ENCODE assay signal across 17 cellular contexts in genomic region chr10:34523017-34523767, GRCh38.
DNase-seq lines count a peak whose midpoint lies in the region; ATAC-seq and TF ChIP-seq lines count a peak whose summit lies in the region.
"Had no signal": no experiment of that assay in that cellular context is flagged by ENCODE, and none has a peak within 500 bp of the region (broad histone marks: within the 10 kb centered on the region; RNA-seq: fewer than 3 reads in every experiment).

No MANE protein-coding gene starts in this region.

- H3K79me2 ChIP-seq in PC-3 (ENCODE audit: low read length): peaks cover 69% of the 10 kb centered on the region

- no peaks in the 10 kb centered on the region for H3K9me3 ChIP-seq in PC-3 (ENCODE audit: low read length)
- H3K9me3 ChIP-seq: body of pancreas, esophagus muscularis mucosa, right atrium auricular region, vagina had no signal

- peak overlapping the region; percentile 1 for H3K27ac ChIP-seq in PC-3 (ENCODE audit: low read length)
- H3K27ac ChIP-seq: body of pancreas, esophagus muscularis mucosa, right atrium auricular region, vagina had no signal

- H3K4me3 ChIP-seq in PC-3 (ENCODE audit: low read length) (no peak overlapping the region), epithelial cell of esophagus (ENCODE audit: low read length) (no peak overlapping the region)
- H3K4me3 ChIP-seq: body of pancreas, esophagus muscularis mucosa, right atrium auricular region, vagina had no signal

- intact Hi-C loops in natural killer cell (cut with micrococcal nuclease) (no loop called here), PC-3 (cut with micrococcal nuclease) (loop anchor here (10.0 kb wide), 1 partner anchor 398 kb away; no protein-coding TSS in a partner anchor)

- peaks cover 83% of the 10 kb centered on the region for H3K4me1 ChIP-seq in PC-3 (ENCODE audit: insufficient read depth, low read length)

- POLR2A ChIA-PET in PC-3 (lab: Charles Lee; ENCODE audit: unreplicated experiment): no interaction called here

- H3K4me1 Mint-ChIP-seq in natural killer cell: peaks cover 0 to 7% of the 10 kb centered on the region in 2 donors
- H3K4me1 Mint-ChIP-seq in natural killer cell treated with Interleukin-12 subunit alpha and Interleukin-12 subunit beta and Interleukin-15 and Interleukin-18, amount 100 ng/mL, for 72 hours (ENCODE audit: low read depth in 2 of 2): no peaks in the 10 kb centered on the region
- H3K4me1 Mint-ChIP-seq: activated B cell treated with CpG ODN at 0.5 μM for 24 hours had no signal

- H3K4me3 Mint-ChIP-seq in natural killer cell: peak overlapping the region; percentile 54
- no peak overlapping the region for H3K4me3 Mint-ChIP-seq in natural killer cell treated with Interleukin-12 subunit alpha and Interleukin-12 subunit beta and Interleukin-15 and Interleukin-18, amount 100 ng/mL, for 72 hours
- H3K4me3 Mint-ChIP-seq: activated B cell treated with CpG ODN at 0.5 μM for 24 hours had no signal

- no peaks in the 10 kb centered on the region for H4K20me1 ChIP-seq in PC-3 (ENCODE audit: low read length)

- H3K36me3 Mint-ChIP-seq in natural killer cell: no peaks in the 10 kb centered on the region
- no peaks in the 10 kb centered on the region for H3K36me3 Mint-ChIP-seq in natural killer cell treated with Interleukin-12 subunit alpha and Interleukin-12 subunit beta and Interleukin-15 and Interleukin-18, amount 100 ng/mL, for 72 hours

- no TSS peak for BruUV-seq in PC-3 (replicated peaks; lab: Mats Ljungman, UMichigan)

- ATAC-seq in natural killer cell (peak in 1 of 3 donors; percentile 41), PC-3 (no peak), HG02571 (IDR thresholded peaks at IDR 0.05; ENCODE audit: unreplicated experiment) (no peak), GM19452 (IDR thresholded peaks at IDR 0.05; ENCODE audit: unreplicated experiment) (no peak)
- no peak for ATAC-seq in natural killer cell treated with Interleukin-12 subunit alpha and Interleukin-12 subunit beta and Interleukin-15 and Interleukin-18, amount 100 ng/mL, for 72 hours
- ATAC-seq: body of pancreas had no signal

- no peaks in the 10 kb centered on the region for H3K27me3 ChIP-seq in PC-3 (ENCODE audit: low read length)
- H3K27me3 ChIP-seq: body of pancreas, esophagus muscularis mucosa, right atrium auricular region, vagina had no signal

- DNase-seq in natural killer cell (no peak), PC-3 (peak; percentile 69), epithelial cell of esophagus (ENCODE audit: low read depth) (peak; percentile 93), NCI-H2107 treated with DMSO at 0.1 percent for 48 hours (lab: John Stamatoyannopoulos, UW; ENCODE audit: unreplicated experiment) (no peak), T-helper 1 cell (no peak)
- DNase-seq in natural killer cell treated with Interleukin-12 subunit alpha and Interleukin-12 subunit beta and Interleukin-15 and Interleukin-18, amount 100 ng/mL, for 72 hours (ENCODE audit: low spot score): no peak
- DNase-seq: activated B cell treated with CpG ODN at 0.5 μM for 24 hours; activated effector memory CD4-positive, alpha-beta T cell treated with Interleukin-2 at 50 U/mL for 16 hours; body of pancreas; NCI-H187; NCI-H510A treated with DMSO at 0.1 percent for 48 hours; stimulated activated CD4-positive, alpha-beta T cell treated with anti-CD3 and anti-CD28 coated beads, Interleukin-1b, Interleukin-23, amount 100 ng/mL, for 48 hours had no signal

- H3K27ac Mint-ChIP-seq in natural killer cell: no peak overlapping the region
- no peak overlapping the region for H3K27ac Mint-ChIP-seq in natural killer cell treated with Interleukin-12 subunit alpha and Interleukin-12 subunit beta and Interleukin-15 and Interleukin-18, amount 100 ng/mL, for 72 hours
- H3K27ac Mint-ChIP-seq: activated B cell treated with CpG ODN at 0.5 μM for 24 hours had no signal

- peaks cover 6 to 10% of the 10 kb centered on the region in 2 donors for H3K27me3 Mint-ChIP-seq in natural killer cell (ENCODE audit: low read depth in 2 of 2)
- H3K27me3 Mint-ChIP-seq in natural killer cell treated with Interleukin-12 subunit alpha and Interleukin-12 subunit beta and Interleukin-15 and Interleukin-18, amount 100 ng/mL, for 72 hours: peaks cover 11 to 38% of the 10 kb centered on the region in 2 donors
- H3K27me3 Mint-ChIP-seq: activated B cell treated with CpG ODN at 0.5 μM for 24 hours had no signal

- CTCF ChIA-PET in PC-3 (lab: Charles Lee): interaction anchor here (0.6 to 3.3 kb wide), 5 partner anchors 51 to 293 kb away, joined by 3 to 13 read pairs (median 3); no protein-coding TSS in a partner anchor

- H3K4me2 ChIP-seq in PC-3 (ENCODE audit: low read length): peak overlapping the region; percentile 17

- no peak overlapping the region for H3K9ac ChIP-seq in PC-3 (ENCODE audit: low read length)

- TF ChIP-seq CTCF in natural killer cell (IDR thresholded peaks at IDR 0.05) (no peak), PC-3 (conservative IDR thresholded peaks at IDR 0.05; ENCODE audit: low read depth, low read length) (no peak), epithelial cell of esophagus (IDR thresholded peaks at IDR 0.05; ENCODE audit: insufficient read depth, low read depth, low read length, missing control alignments) (no peak)

- no peaks in the 10 kb centered on the region for H3K36me3 ChIP-seq in PC-3 (ENCODE audit: low read depth, low read length)
- H3K36me3 ChIP-seq: esophagus muscularis mucosa, right atrium auricular region, vagina had no signal

- H2AFZ ChIP-seq in PC-3 (ENCODE audit: low read length): no peak overlapping the region

- H3K9me2 ChIP-seq in PC-3 (replicated peaks; ENCODE audit: low read length): no peaks in the 10 kb centered on the region

- H3F3A ChIP-seq in PC-3 (ENCODE audit: low read length, unreplicated experiment): peaks cover 21% of the 10 kb centered on the region

- H3K9me3 Mint-ChIP-seq in natural killer cell: no peaks in the 10 kb centered on the region
- no peaks in the 10 kb centered on the region for H3K9me3 Mint-ChIP-seq in natural killer cell treated with Interleukin-12 subunit alpha and Interleukin-12 subunit beta and Interleukin-15 and Interleukin-18, amount 100 ng/mL, for 72 hours
- H3K9me3 Mint-ChIP-seq: activated B cell treated with CpG ODN at 0.5 μM for 24 hours had no signal

Comparison
In these comparisons a context has a peak if more than half of its experiments do, and no peak if none do; other contexts are left out.
1. DNase-seq: peak in PC-3 (single experiment) and epithelial cell of esophagus (single experiment); none in natural killer cell (single experiment), natural killer cell treated with Interleukin-12 subunit alpha and Interleukin-12 subunit beta and Interleukin-15 and Interleukin-18, amount 100 ng/mL, for 72 hours (single experiment), NCI-H2107 treated with DMSO at 0.1 percent for 48 hours (single experiment) and T-helper 1 cell (0 of 5).